ENCODE assay signal across 8 cellular contexts in genomic region chr3:157175678-157176077, GRCh38. TPM values are rescaled to one million over a fixed set of nuclear protein-coding genes. Genes with fewer than 3 reads are reported as not detected.
A peak's percentile ranks its signal among the peaks of the same experiment; 100 is the strongest.
DNase-seq lines count a peak whose midpoint lies in the region; ATAC-seq, FAIRE-seq and TF ChIP-seq lines count a peak whose summit lies in the region.

No MANE protein-coding gene starts in this region.

- H4K5ac ChIP-seq in mesendoderm (ENCODE audit: low read length) = no peak overlapping the region

- no peak overlapping the region for H2BK5ac ChIP-seq in mesendoderm (ENCODE audit: low read length)

- H3K9me3 ChIP-seq in A549 = no peaks in the 10 kb centered on the region
- H3K9me3 ChIP-seq in SJCRH30 (replicated peaks) = no peaks in the 10 kb centered on the region
- no peaks in the 10 kb centered on the region for H3K9me3 ChIP-seq in effector memory CD4-positive, alpha-beta T cell (ENCODE audit: control insufficient read depth, low read length)
- H3K9me3 ChIP-seq in transverse colon = no peaks in the 10 kb centered on the region

- 4% methylated on average over 11 of the region's 11 CpGs for WGBS in A549 (ENCODE audit: missing lambda C conversion rate)
- WGBS in mesendoderm (ENCODE audit: extremely low coverage, insufficient coverage, low lambda C conversion rate) = no CpG with 5 or more reads among the region's 11 CpGs
- WGBS in transverse colon (ENCODE audit: low coverage in 1 of 2), 2 donors = 0 to 1% methylated on average over 11 of the region's 11 CpGs

- intact Hi-C loops in transverse colon (cut with DNase I; ENCODE audit: low total_unique reads) = no loop called here

- TF ChIP-seq POLR2A in A549 (IDR thresholded peaks at IDR 0.05; ENCODE audit: low read length) = no peak
- no peak for TF ChIP-seq POLR2A in transverse colon (IDR thresholded peaks at IDR 0.05)

- H3K27ac ChIP-seq in A549 (peak overlapping the region; percentile 97 to 98), SJCRH30 (peak overlapping the region; percentile 63), mesendoderm (ENCODE audit: low read depth, low read length) (no peak overlapping the region), transverse colon (peak overlapping the region; percentile 95 to 98 (median 96))
- H3K27ac ChIP-seq in effector memory CD4-positive, alpha-beta T cell (ENCODE audit: insufficient read depth, low read length, poor library complexity, severe bottlenecking) = peak overlapping the region; percentile 97

- H2AK5ac ChIP-seq in mesendoderm (ENCODE audit: low read length) = no peak overlapping the region

- H3K56ac ChIP-seq in mesendoderm (ENCODE audit: low read length) = no peak overlapping the region

- no peaks in the 10 kb centered on the region for H3K79me2 ChIP-seq in mesendoderm (ENCODE audit: control insufficient read depth, insufficient read depth, low read length)

- ATAC-seq in A549 = peak; percentile 58 to 61; a peak in 4 of 6 replicates

- H4K8ac ChIP-seq in mesendoderm (ENCODE audit: low read depth, low read length) = no peak overlapping the region

- H3K18ac ChIP-seq in mesendoderm (ENCODE audit: low read length) = no peak overlapping the region

- FAIRE-seq in A549 (lab: Jason Lieb, UNC) = no peak

- H3K4me1 ChIP-seq in A549 = peaks cover 7% of the 10 kb centered on the region; the same call in 2 of the 3 replicates
- 0 out of 2 replicates have a peak, but pooled peaks cover 3% of the 10 kb centered on the region for H3K4me1 ChIP-seq in SJCRH30
- peaks cover 11% of the 10 kb centered on the region for H3K4me1 ChIP-seq in effector memory CD4-positive, alpha-beta T cell (ENCODE audit: control insufficient read depth, insufficient read depth, low read length, poor library complexity, severe bottlenecking)
- no peaks in the 10 kb centered on the region for H3K4me1 ChIP-seq in mesendoderm (ENCODE audit: control insufficient read depth, low read depth, low read length)
- H3K4me1 ChIP-seq in transverse colon = peaks cover 10 to 26% (median 18%) of the 10 kb centered on the region in 4 donors

- CTCF ChIA-PET in A549 (lab: Yijun Ruan, JAX) = interaction anchor here (0.8 to 3.1 kb wide), 7 partner anchors 11 to 294 kb away, joined by 3 to 17 read pairs (median 3); partner anchors contain the start of gene CCNL1

- no peak overlapping the region for H2BK120ac ChIP-seq in mesendoderm (ENCODE audit: low read depth, low read length)

- no peak for TF ChIP-seq EP300 in A549 (IDR thresholded peaks at IDR 0.05)
- no peak for TF ChIP-seq EP300 in transverse colon (IDR thresholded peaks at IDR 0.05; ENCODE audit: low read depth)

- H3K4me2 ChIP-seq in A549 = peak overlapping the region; percentile 89
- peak overlapping the region; percentile 42 for H3K4me2 ChIP-seq in mesendoderm (ENCODE audit: low read length)

- H3K4ac ChIP-seq in mesendoderm (ENCODE audit: low read depth, low read length) = no peak overlapping the region

- H3K4me3 ChIP-seq in A549 = peak overlapping the region; percentile 77
- peak overlapping the region; percentile 66 for H3K4me3 ChIP-seq in SJCRH30
- peak overlapping the region; percentile 77 for H3K4me3 ChIP-seq in effector memory CD4-positive, alpha-beta T cell (ENCODE audit: insufficient read depth, low read depth, low read length, poor library complexity, severe bottlenecking)
- peak overlapping the region; percentile 92 for H3K4me3 ChIP-seq in mesendoderm (ENCODE audit: low read length)
- peak overlapping the region; percentile 23 to 67 (median 54) for H3K4me3 ChIP-seq in transverse colon

- no peak overlapping the region for H3K23ac ChIP-seq in mesendoderm (ENCODE audit: low read length)

- POLR2A ChIA-PET in A549 (lab: Yijun Ruan, JAX) = interaction anchor here (1.2 to 5.0 kb wide), 6 partner anchors 14 to 262 kb away, joined by 4 to 306 read pairs (median 5); partner anchors contain the start of gene CCNL1

- no peak for TF ChIP-seq CTCF in A549 (IDR thresholded peaks at IDR 0.05)
- no peak for TF ChIP-seq CTCF in GM13977 (IDR thresholded peaks at IDR 0.05; ENCODE audit: extremely low read depth, insufficient read depth, missing control alignments)
- no peak for TF ChIP-seq CTCF in transverse colon (IDR thresholded peaks at IDR 0.05)

- H3K36me3 ChIP-seq in SJCRH30 (0 out of 2 replicates have a peak, but pooled peaks cover 3% of the 10 kb centered on the region), mesendoderm (ENCODE audit: control insufficient read depth, insufficient read depth, low read length) (no peaks in the 10 kb centered on the region), transverse colon (no peaks in the 10 kb centered on the region)
- no peaks in the 10 kb centered on the region for H3K36me3 ChIP-seq in effector memory CD4-positive, alpha-beta T cell (ENCODE audit: control insufficient read depth, insufficient read depth, low read length)

- DNase-seq in A549 (ENCODE audit: low read depth in 1 of 2, low spot score in 1 of 2) (peak; percentile 24 to 26), GM13977 (ENCODE audit: low spot score) (peak; percentile 41), SJCRH30 (peak in 1 of 2 experiments; percentile 27), mesendoderm (peak; percentile 38), transverse colon (peak; percentile 50), NCI-H345 (lab: John Stamatoyannopoulos, UW) (no peak), activated gamma-delta T cell treated with Interleukin-2 at 50 U/mL for 16 hours (no peak)
- no peak for DNase-seq in effector memory CD4-positive, alpha-beta T cell

- in situ Hi-C loops in GM13977 (cut with MboI; ENCODE audit: low pct_unique_long_range_greater_than_20kb, low sequenced_read_pairs, unreplicated experiment) (no loop called here), transverse colon (cut with MboI; ENCODE audit: low pct_ligation_motif_present in 1 of 4, low pct_unique_long_range_greater_than_20kb in 1 of 4, low sequenced_read_pairs in 3 of 4) (no loop called here)

- no peak for TF ChIP-seq RAD21 in A549 (conservative IDR thresholded peaks at IDR 0.05 in 1 of 2, IDR thresholded peaks at IDR 0.05 in 1 of 2)

- H2BK15ac ChIP-seq in mesendoderm (replicated peaks; ENCODE audit: low read depth) = no peak overlapping the region

- H3K79me1 ChIP-seq in mesendoderm (ENCODE audit: low read length) = no peaks in the 10 kb centered on the region

- peak overlapping the region; percentile 94 for H3K9ac ChIP-seq in mesendoderm (ENCODE audit: low read length)

- H3K27me3 ChIP-seq in SJCRH30 (no peaks in the 10 kb centered on the region), mesendoderm (ENCODE audit: insufficient read depth, low read length, poor library complexity) (no peaks in the 10 kb centered on the region), transverse colon (no peaks in the 10 kb centered on the region)
- H3K27me3 ChIP-seq in effector memory CD4-positive, alpha-beta T cell (replicated peaks; ENCODE audit: control insufficient read depth, insufficient read depth, low read length, poor library complexity, severe bottlenecking) = no peaks in the 10 kb centered on the region

TF ChIP-seq in A549, 52 proteins besides CTCF, POLR2A, EP300 and RAD21:
- TF ChIP-seq BHLHE40 (IDR thresholded peaks at IDR 0.05; ENCODE audit: low read depth, low read length) = no peak
- peak; percentile 4; the same call in 1 of the 2 replicates for TF ChIP-seq PHF8 (IDR thresholded peaks at IDR 0.05; ENCODE audit: borderline replicate concordance, low read depth)
- 0 out of 2 replicates have a peak, but pooled peaks have one; percentile 66 for TF ChIP-seq FOSB (CRISPR knock-in tag; IDR thresholded peaks at IDR 0.05)

RNA-seq across cellular contexts. Expression of gene CCNL1, which starts 15.7 kb away (rescaled TPM):
- 130 and 170 TPM in 2 replicates for polyA plus RNA-seq in A549 (2011; rRNA removed)
- 39.2 and 43.3 TPM in 2 replicates for polyA plus RNA-seq in A549 (2012; cell fraction: cytosol; rRNA removed)
- 258 and 267 TPM in 2 replicates for polyA plus RNA-seq in A549 (2012; cell fraction: nucleus; rRNA removed)
- polyA plus RNA-seq in A549 (2017; fragmentation: RNase III; extraction: RNeasy Plus Mini Kit Qiagen cat#74134 plus additional on column Dnase treatment) = 39.7 to 51.3 TPM (median 45.1 TPM) in 3 replicates
- polyA minus RNA-seq in A549 (2011; rRNA and poly(A)+ RNA removed) = 111 and 159 TPM in 2 replicates
- 91.2 and 112 TPM in 2 replicates for total RNA-seq in SJCRH30 (2014; rRNA removed; shearing (Covaris generic))
- 49.8 TPM for polyA plus RNA-seq in mesendoderm (2013, experiment 1 of 2)
- 46.0 TPM for polyA plus RNA-seq in mesendoderm (2013, experiment 2 of 2)
- total RNA-seq in transverse colon = 100 to 1,000 TPM; 288 to 422 (median 308) TPM

Comparison
In these comparisons a context has a peak if more than half of its experiments do, and no peak if none do; other contexts are left out.
1. DNase-seq: peak in A549 (2 of 2), GM13977 (single experiment), mesendoderm (single experiment) and transverse colon (single experiment); none in effector memory CD4-positive, alpha-beta T cell (0 of 3), NCI-H345 (single experiment) and activated gamma-delta T cell treated with Interleukin-2 at 50 U/mL for 16 hours (single experiment).
2. Peak in every context shown above with its lines, with median percentiles within 50 percentile points of each other: H3K4me3 ChIP-seq.